Comparison of ENCODE assay signal across 26 cellular contexts in the genomic region with DNA sequence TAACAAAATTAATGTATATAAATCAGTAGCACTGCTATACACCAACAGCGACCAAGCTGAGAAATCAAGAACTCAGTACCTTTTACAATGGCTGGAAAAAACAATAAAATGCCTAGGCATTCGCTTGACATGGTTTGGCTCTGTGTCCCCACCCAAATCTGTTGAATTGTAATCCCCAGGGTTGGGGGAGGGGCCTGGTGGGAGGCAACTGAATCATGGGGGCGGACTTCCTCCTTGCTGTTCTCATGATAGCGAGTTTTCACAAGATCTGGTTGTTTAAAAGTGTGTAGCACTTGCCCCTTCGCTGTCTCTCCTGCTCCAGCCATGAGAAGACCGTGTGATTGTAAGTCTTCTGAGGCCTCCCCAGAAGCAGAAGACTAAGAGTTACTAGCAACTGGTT. TPM values are rescaled to one million over a fixed set of nuclear protein-coding genes. Genes with fewer than 3 reads are reported as not detected.
DNase-seq lines count a peak whose midpoint lies in the region; ATAC-seq, FAIRE-seq and TF ChIP-seq lines count a peak whose summit lies in the region.
"Had no signal": no experiment of that assay in that cellular context is flagged by ENCODE, and none has a peak within 500 bp of the region (broad histone marks: within the 10 kb centered on the region; RNA-seq: fewer than 3 reads in every experiment).

No MANE protein-coding gene starts in this region.

- no peaks in the 10 kb centered on the region for H3K23me2 ChIP-seq in H1 (ENCODE audit: low read depth, low read length)

- no peak overlapping the region for H3K56ac ChIP-seq in H1 (replicated peaks; ENCODE audit: insufficient read length, low read depth, low read length)

- no peak overlapping the region for H3K4ac ChIP-seq in H1 (replicated peaks; ENCODE audit: insufficient read length, low read depth, low read length)

- 87% methylated on average over 6 of the region's 6 CpGs; no CpG with 5 or more reads in 1 of the 2 experiments for WGBS in H1 (ENCODE audit: extremely low coverage in 1 of 2, insufficient coverage in 1 of 2, insufficient read length in 1 of 2, insufficient replicate concordance in 2 of 2, low coverage in 1 of 2, low lambda C conversion rate in 2 of 2, missing lambda C conversion rate in 1 of 2), 2 experiments

- H3K9ac ChIP-seq in H1 (replicated peaks in 1 of 4; ENCODE audit: extremely low read depth in 1 of 4, low read depth in 3 of 4, low read length in 3 of 4): no peak overlapping the region
- H3K9ac ChIP-seq: BLaER1 treated with 17β-estradiol and CSF1 and Interleukin-3, amounts not matched to agents 10 nM and 100 nM had no signal

- no peak overlapping the region for H2BK12ac ChIP-seq in H1 (ENCODE audit: low read depth, low read length)

- no peak overlapping the region for H3K4me3 ChIP-seq in NB4 (ENCODE audit: low read depth, low read length)
- H3K4me3 ChIP-seq in H1 (ENCODE audit: extremely low read depth in 1 of 4, insufficient read depth in 2 of 4, low read depth in 3 of 4, low read length in 4 of 4): no peak overlapping the region
- H3K4me3 ChIP-seq: BLaER1 treated with 17β-estradiol and CSF1 and Interleukin-3, amounts not matched to agents 10 nM and 100 nM; GM12878; SJSA1 had no signal

- H2AK5ac ChIP-seq in H1 (ENCODE audit: low read depth, low read length): no peak overlapping the region

- no peak overlapping the region for H2BK120ac ChIP-seq in H1 (replicated peaks; ENCODE audit: low read depth, low read length)

- H4K20me1 ChIP-seq in H1 (replicated peaks in 1 of 2; ENCODE audit: control insufficient read depth in 1 of 2, insufficient read depth in 2 of 2, low read length in 2 of 2): no peaks in the 10 kb centered on the region
- H4K20me1 ChIP-seq: BLaER1 treated with 17β-estradiol and CSF1 and Interleukin-3, amounts not matched to agents 10 nM and 100 nM had no signal

- H3K18ac ChIP-seq in H1 (ENCODE audit: extremely low read depth, low read length): no peak overlapping the region

- peak; percentile 39 for DNase-seq in activated effector memory CD4-positive, alpha-beta T cell treated with anti-CD3 and anti-CD28 coated beads, Interleukin-2, amount 50 U/mL, for 16 hours
- no peak for DNase-seq in activated effector memory CD4-positive, alpha-beta T cell treated with Interleukin-2 at 50 U/mL for 16 hours
- DNase-seq in NB4 (ENCODE audit: low read depth): peak; percentile 63
- DNase-seq in H1 (ENCODE audit: low read depth in 1 of 2, low spot score in 2 of 2): no peak
- DNase-seq in activated CD4-positive, alpha-beta T cell treated with anti-CD3 and anti-CD28 coated beads for 4 hours: no peak
- DNase-seq: AML-193; CD4-positive, alpha-beta T cell; COR-L47; DMS53; Karpas-422; NCI-H1105 treated with DMSO at 0.1 percent for 48 hours; NCI-H146; NCI-H1930; NCI-H2107; NCI-H446; NCI-H524 treated with DMSO at 0.1 percent for 48 hours; Right ventricle myocardium superior; RPMI8226 had no signal

- H3K79me2 ChIP-seq in H1 (ENCODE audit: control insufficient read depth in 1 of 2, insufficient read depth in 2 of 2, low read length in 2 of 2): peaks cover 0 to 9% of the 10 kb centered on the region in 2 experiments; a peak in 2 of 4 replicates

- no peak for TF ChIP-seq POLR2A in NB4 (IDR thresholded peaks at IDR 0.05; ENCODE audit: extremely low read depth, insufficient read length)
- no peak for TF ChIP-seq POLR2A in H1 (IDR thresholded peaks at IDR 0.05; ENCODE audit: control extremely low read depth in 1 of 2, low read depth in 2 of 2, low read length in 2 of 2)

- no peak overlapping the region for H3K14ac ChIP-seq in H1 (ENCODE audit: insufficient read length)

- no peak overlapping the region for H2BK15ac ChIP-seq in H1 (ENCODE audit: low read length)

- no peak overlapping the region for H2BK20ac ChIP-seq in H1 (ENCODE audit: low read length)

- H4K5ac ChIP-seq in H1 (ENCODE audit: insufficient read length, low read depth, low read length): no peak overlapping the region

- no peaks in the 10 kb centered on the region for H3K27me3 ChIP-seq in H1 (replicated peaks in 1 of 4; ENCODE audit: control insufficient read depth in 3 of 4, extremely low read depth in 1 of 4, insufficient read depth in 3 of 4, low read length in 3 of 4)
- H3K27me3 ChIP-seq: BLaER1 treated with 17β-estradiol and CSF1 and Interleukin-3, amounts not matched to agents 10 nM and 100 nM; SJSA1 had no signal

- H4K8ac ChIP-seq in H1 (ENCODE audit: extremely low read depth, insufficient read depth, low read length): no peak overlapping the region

- peaks cover 0 to 22% (median 6%) of the 10 kb centered on the region in 4 experiments; a peak in 4 of 8 replicates for H3K36me3 ChIP-seq in H1 (ENCODE audit: control insufficient read depth in 2 of 4, insufficient read depth in 4 of 4, low read length in 3 of 4)
- H3K36me3 ChIP-seq: SJSA1 had no signal

- H3K9me3 ChIP-seq in H1 (ENCODE audit: insufficient read depth in 2 of 2, low read depth in 1 of 2, low read length in 1 of 2): peaks cover 3 to 9% of the 10 kb centered on the region in 2 experiments; a peak in 3 of 4 replicates
- H3K9me3 ChIP-seq: SJSA1 had no signal

- peaks cover 3% of the 10 kb centered on the region; the same call in 1 of the 2 replicates for H3K79me1 ChIP-seq in H1 (ENCODE audit: low read depth, low read length)

- no peak overlapping the region for H4K91ac ChIP-seq in H1 (replicated peaks; ENCODE audit: insufficient read length, low read length)

- CTCF ChIA-PET in H1 (lab: Charles Lee; ENCODE audit: partially characterized antibody): interaction anchor here (0.6 kb wide), 1 partner anchor 17 kb away, joined by 4 read pairs; no protein-coding TSS in a partner anchor

- H3K23ac ChIP-seq in H1 (ENCODE audit: insufficient read length): no peak overlapping the region

- ATAC-seq in GM19397 (IDR thresholded peaks at IDR 0.05; ENCODE audit: unreplicated experiment): no peak
- ATAC-seq in GM21723 (IDR thresholded peaks at IDR 0.05; ENCODE audit: unreplicated experiment): no peak
- ATAC-seq: GM12878 had no signal

- no peak for TF ChIP-seq CTCF in NB4 (IDR thresholded peaks at IDR 0.05; ENCODE audit: low read depth, low read length)
- no peak for TF ChIP-seq CTCF in H1 (IDR thresholded peaks at IDR 0.05; ENCODE audit: control extremely low read depth in 1 of 3, insufficient read depth in 1 of 3, low read depth in 1 of 3, low read length in 3 of 3)

- H2AFZ ChIP-seq in H1 (ENCODE audit: low read length): no peak overlapping the region

- no peak overlapping the region for H2BK5ac ChIP-seq in H1 (ENCODE audit: low read depth, low read length)

- TF ChIP-seq RAD21 in H1 (IDR thresholded peaks at IDR 0.05 in 1 of 2, conservative IDR thresholded peaks at IDR 0.05 in 1 of 2; ENCODE audit: low read depth in 2 of 2, low read length in 2 of 2): no peak

- no peak for TF ChIP-seq EP300 in H1 (IDR thresholded peaks at IDR 0.05; ENCODE audit: borderline replicate concordance in 1 of 2, low read depth in 2 of 2, low read length in 2 of 2)

- no peak for FAIRE-seq in H1 (lab: Jason Lieb, UNC)
- FAIRE-seq: G401.6, GM12878, H54 had no signal

- H3K4me1 ChIP-seq in H1 (replicated peaks in 1 of 4; ENCODE audit: control insufficient read depth in 3 of 4, insufficient read depth in 4 of 4, low read length in 3 of 4): no peaks in the 10 kb centered on the region
- H3K4me1 ChIP-seq: SJSA1 had no signal

- H3K27ac ChIP-seq in H1 (ENCODE audit: low read depth, low read length): no peak overlapping the region
- H3K27ac ChIP-seq: BLaER1 treated with 17β-estradiol and CSF1 and Interleukin-3, amounts not matched to agents 10 nM and 100 nM; HL-60; SJSA1 had no signal

- POLR2A ChIA-PET in H1 (lab: Charles Lee; ENCODE audit: partially characterized antibody): interaction anchor here (1.3 kb wide), 1 partner anchor 10 kb away, joined by 3 read pairs; no protein-coding TSS in a partner anchor

- H3K4me2 ChIP-seq in H1 (ENCODE audit: insufficient read depth in 1 of 2, low read depth in 2 of 2, low read length in 2 of 2): no peak overlapping the region

TF ChIP-seq in H1, 55 proteins besides CTCF, POLR2A, EP300 and RAD21 (continues in another document):
- TF ChIP-seq KDM1A (IDR thresholded peaks at IDR 0.05; ENCODE audit: borderline replicate concordance, low read length): no peak
- TF ChIP-seq, protein P1, sequence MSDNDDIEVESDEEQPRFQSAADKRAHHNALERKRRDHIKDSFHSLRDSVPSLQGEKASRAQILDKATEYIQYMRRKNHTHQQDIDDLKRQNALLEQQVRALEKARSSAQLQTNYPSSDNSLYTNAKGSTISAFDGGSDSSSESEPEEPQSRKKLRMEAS (IDR thresholded peaks at IDR 0.05): no peak
- TF ChIP-seq YY1 (IDR thresholded peaks at IDR 0.05; ENCODE audit: low read depth, low read length): no peak

RNA-seq across cellular contexts. Expression of a gene that starts 8.6 kb away (rescaled TPM):
- total RNA-seq in H1 (2021; fragmentation: NEBNext Ultra II Directional; extraction: Animal tissue kit (Norgen Biotek cat#: 25700)): 15.8 and 16.3 TPM in 2 replicates
- polyA plus RNA-seq in H1 (2011; rRNA removed): 7.7 and 8.3 TPM in 2 replicates
- 9.7 TPM for polyA plus RNA-seq in H1 (2011; cell fraction: cytosol; rRNA removed)
- polyA plus RNA-seq in H1 (2011; cell fraction: nucleus; rRNA removed): 11.8 TPM
- polyA plus RNA-seq in H1 (2012, experiment 1 of 2): 8.8 to 11.6 TPM (median 11.2 TPM) in 4 replicates
- polyA plus RNA-seq in H1 (2012, experiment 2 of 2): 4.3 TPM
- 7.2 TPM for polyA plus RNA-seq in H1 (2013, experiment 1 of 2)
- 7.1 TPM for polyA plus RNA-seq in H1 (2013, experiment 2 of 2)
- polyA minus RNA-seq in H1 (2011; rRNA and poly(A)+ RNA removed): 15.4 and 16.4 TPM in 2 replicates
- polyA minus RNA-seq in H1 (2011; cell fraction: cytosol; rRNA and poly(A)+ RNA removed): 11.0 TPM
- polyA minus RNA-seq in H1 (2011; cell fraction: nucleus; rRNA and poly(A)+ RNA removed): 14.8 TPM

RNA-seq across cellular contexts. Expression of a gene that starts 44.2 kb away (rescaled TPM):
- 4.0 and 6.1 TPM in 2 replicates for total RNA-seq in H1 (2021; fragmentation: NEBNext Ultra II Directional; extraction: Animal tissue kit (Norgen Biotek cat#: 25700))
- 3.4 and 4.5 TPM in 2 replicates for polyA plus RNA-seq in H1 (2011; rRNA removed)
- 6.6 TPM for polyA plus RNA-seq in H1 (2011; cell fraction: cytosol; rRNA removed)
- polyA plus RNA-seq in H1 (2011; cell fraction: nucleus; rRNA removed): 3.8 TPM
- polyA plus RNA-seq in H1 (2012, experiment 1 of 2): 4.4 to 6.9 TPM (median 5.2 TPM) in 4 replicates
- polyA plus RNA-seq in H1 (2012, experiment 2 of 2): 2.0 TPM
- polyA plus RNA-seq in H1 (2013, experiment 1 of 2): 4.5 TPM
- 4.1 TPM for polyA plus RNA-seq in H1 (2013, experiment 2 of 2)
- 4.4 and 4.9 TPM in 2 replicates for polyA minus RNA-seq in H1 (2011; rRNA and poly(A)+ RNA removed)
- 5.5 TPM for polyA minus RNA-seq in H1 (2011; cell fraction: cytosol; rRNA and poly(A)+ RNA removed)
- polyA minus RNA-seq in H1 (2011; cell fraction: nucleus; rRNA and poly(A)+ RNA removed): 2.8 TPM

RNA-seq across cellular contexts. Expression of a gene that starts 53.6 kb away (rescaled TPM):
- total RNA-seq in H1 (2021; fragmentation: NEBNext Ultra II Directional; extraction: Animal tissue kit (Norgen Biotek cat#: 25700)): 303 and 308 TPM in 2 replicates
- polyA plus RNA-seq in H1 (2011; rRNA removed): 108 and 119 TPM in 2 replicates
- 165 TPM for polyA plus RNA-seq in H1 (2011; cell fraction: cytosol; rRNA removed)
- 160 TPM for polyA plus RNA-seq in H1 (2011; cell fraction: nucleus; rRNA removed)
- 233 to 316 TPM (median 241 TPM) in 4 replicates for polyA plus RNA-seq in H1 (2012, experiment 1 of 2)
- 221 TPM for polyA plus RNA-seq in H1 (2012, experiment 2 of 2)
- polyA plus RNA-seq in H1 (2013, experiment 1 of 2): 431 TPM
- polyA plus RNA-seq in H1 (2013, experiment 2 of 2): 436 TPM
- 153 and 168 TPM in 2 replicates for polyA minus RNA-seq in H1 (2011; rRNA and poly(A)+ RNA removed)
- polyA minus RNA-seq in H1 (2011; cell fraction: cytosol; rRNA and poly(A)+ RNA removed): 109 TPM
- 62.8 TPM for polyA minus RNA-seq in H1 (2011; cell fraction: nucleus; rRNA and poly(A)+ RNA removed)

Comparison
In these comparisons a context has a peak if more than half of its experiments do, and no peak if none do; other contexts are left out.
1. DNase-seq: peak in activated effector memory CD4-positive, alpha-beta T cell treated with anti-CD3 and anti-CD28 coated beads, Interleukin-2, amount 50 U/mL, for 16 hours (single experiment) and NB4 (single experiment); none in activated effector memory CD4-positive, alpha-beta T cell treated with Interleukin-2 at 50 U/mL for 16 hours (single experiment), H1 (0 of 2) and activated CD4-positive, alpha-beta T cell treated with anti-CD3 and anti-CD28 coated beads for 4 hours (0 of 2).